In genomic region chr5:43007911-43008368, GRCh38 we compare ENCODE assay signal across 8 cellular contexts. TPM values are rescaled to one million over a fixed set of nuclear protein-coding genes. Genes with fewer than 3 reads are reported as not detected.
DNase-seq lines count a peak whose midpoint lies in the region; ATAC-seq and TF ChIP-seq lines count a peak whose summit lies in the region.

No MANE protein-coding gene starts in this region.

- H3K9ac ChIP-seq in liver (ENCODE audit: low read depth in 1 of 2, low read length in 2 of 2), result peak overlapping the region in 1 of 2 donors; percentile 84

- H3K4me3 Mint-ChIP-seq in chondrocyte (ENCODE audit: unreplicated experiment), result peak overlapping the region; percentile 79

- H3K9me3 ChIP-seq in liver (ENCODE audit: control insufficient read depth in 4 of 4, low read length in 3 of 4), result peaks cover 0 to 3% (median 1%) of the 10 kb centered on the region in 4 donors

- no peaks in the 10 kb centered on the region for H3K4me1 ChIP-seq in liver (ENCODE audit: control insufficient read depth in 4 of 4, insufficient read depth in 4 of 4, low read length in 3 of 4)

- 5% methylated on average over 25 of the region's 25 CpGs for WGBS in liver

- peak overlapping the region; percentile 96 for H3K27ac Mint-ChIP-seq in chondrocyte (ENCODE audit: unreplicated experiment)

- no peak for TF ChIP-seq RAD21 in liver (IDR thresholded peaks at IDR 0.05)

- ATAC-seq in GM19043 (IDR thresholded peaks at IDR 0.05; ENCODE audit: low read depth, unreplicated experiment) (peak; percentile 37), HG03196 (IDR thresholded peaks at IDR 0.05; ENCODE audit: unreplicated experiment) (peak; percentile 49)

- H3K27me3 Mint-ChIP-seq in chondrocyte (ENCODE audit: low read depth), result no peaks in the 10 kb centered on the region

- DNase-seq in AG10803 (ENCODE audit: low read depth), result peak; percentile 75
- peak; percentile 70 to 85 for DNase-seq in NCI-H446 (lab: John Stamatoyannopoulos, UW)
- DNase-seq in activated CD4-positive, CD25-positive, alpha-beta regulatory T cell (lab: John Stamatoyannopoulos, UW), result peak; percentile 36 to 66 (median 54)
- no peak for DNase-seq in chondrocyte (ENCODE audit: low spot score)
- DNase-seq in stimulated activated CD8-positive, alpha-beta memory T cell treated with anti-CD3 and anti-CD28 coated beads, Interleukin-12 subunit alpha, Interleukin-12 subunit beta, amount 100 ng/mL, for 1 hour (ENCODE audit: low read depth), result peak; percentile 64

- no peaks in the 10 kb centered on the region for H3K36me3 ChIP-seq in liver (ENCODE audit: control insufficient read depth in 4 of 4, insufficient read depth in 3 of 4, low read depth in 1 of 4, low read length in 3 of 4)

- peak overlapping the region; percentile 81 to 89 for H3K27ac ChIP-seq in liver (ENCODE audit: low read depth in 1 of 2, low read length in 2 of 2)

- H3K4me1 Mint-ChIP-seq in chondrocyte (ENCODE audit: low read depth), result peaks cover 24% of the 10 kb centered on the region

- H3K4me3 ChIP-seq in AG10803 (ENCODE audit: low read length) (peak overlapping the region; percentile 69), liver (ENCODE audit: low read depth in 1 of 3, low read length in 3 of 3) (peak overlapping the region; percentile 5 to 54 (median 7))

- peak; percentile 32; the same call in 1 of the 2 replicates for TF ChIP-seq CTCF in AG10803 (conservative IDR thresholded peaks at IDR 0.05; ENCODE audit: low read length)
- TF ChIP-seq CTCF in chondrocyte (IDR thresholded peaks at IDR 0.05), result peak; percentile 58
- no peak for TF ChIP-seq CTCF in liver (IDR thresholded peaks at IDR 0.05; ENCODE audit: low read depth, low read length, missing input control)

- H3K36me3 Mint-ChIP-seq in chondrocyte (ENCODE audit: low read depth), result no peaks in the 10 kb centered on the region

- peaks cover 0 to 16% (median 6%) of the 10 kb centered on the region in 4 donors for H3K27me3 ChIP-seq in liver (ENCODE audit: control insufficient read depth in 4 of 4, insufficient read depth in 4 of 4, low read length in 3 of 4)

- no peaks in the 10 kb centered on the region for H3K9me3 Mint-ChIP-seq in chondrocyte (ENCODE audit: low read depth)

TF ChIP-seq in liver, 16 proteins besides CTCF, POLR2A, EP300 and RAD21:
- peak; percentile 17 for TF ChIP-seq REST (IDR thresholded peaks at IDR 0.05)
- TF ChIP-seq FOXA1 (IDR thresholded peaks at IDR 0.05), result no peak
TF ChIP-seq in liver: peak in this region for 1.

RNA-seq across cellular contexts. Expression of gene ANXA2R, which starts 32.2 kb away (rescaled TPM):
- total RNA-seq in chondrocyte (1.2 to 3.5 TPM (median 1.7 TPM) in 3 replicates), liver (1 to 10 TPM in 1 of 2 donors, under 1 TPM in 1; 0.84 to 2.0 TPM)
- polyA plus RNA-seq in liver, result under 1 TPM; 0.49 to 0.58 TPM
